Comparison of ENCODE assay signal across 1 cellular context in the genomic region with DNA sequence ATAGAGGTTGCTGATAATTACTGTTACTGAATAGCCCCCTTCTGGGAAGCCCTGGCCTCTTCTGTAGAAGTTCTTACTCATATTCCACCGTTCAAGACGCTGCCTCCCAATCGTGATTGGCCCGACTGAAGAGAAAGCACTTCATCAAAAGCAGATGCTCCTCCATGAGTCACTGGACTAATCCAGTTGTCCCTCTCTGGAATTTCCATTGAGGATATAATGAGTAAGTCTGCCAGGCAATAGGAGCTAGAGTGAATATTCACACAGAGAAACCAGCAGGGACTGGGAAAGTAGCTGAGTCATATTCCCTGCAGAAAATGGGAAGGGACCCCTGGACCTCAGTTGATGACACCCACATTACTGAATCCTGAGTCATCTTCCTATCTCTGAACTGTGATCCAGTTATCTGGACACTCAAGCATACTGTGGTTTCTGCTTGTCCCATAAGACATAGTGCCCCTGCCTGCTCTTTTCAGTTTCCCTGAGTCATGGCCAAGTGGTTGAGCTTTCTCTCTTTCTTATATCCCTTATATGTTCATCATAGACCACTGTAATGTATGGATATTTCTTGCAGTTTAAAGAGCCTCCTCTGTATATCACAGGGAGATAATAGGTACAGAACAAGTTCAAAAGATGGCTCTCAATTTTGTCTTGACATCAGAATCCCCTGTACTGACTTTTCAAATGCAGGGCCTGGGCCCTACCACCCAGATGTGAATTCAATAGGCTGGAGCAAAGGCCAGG.
TF ChIP-seq lines count a peak whose summit lies in the region.

No MANE protein-coding gene starts in this region.

TF ChIP-seq in SK-N-SH treated with all-trans-retinoic acid at 6 μM for 48 hours, 23 proteins besides CTCF, POLR2A, EP300 and RAD21 (continued from another document):
- TF ChIP-seq, protein P1, sequence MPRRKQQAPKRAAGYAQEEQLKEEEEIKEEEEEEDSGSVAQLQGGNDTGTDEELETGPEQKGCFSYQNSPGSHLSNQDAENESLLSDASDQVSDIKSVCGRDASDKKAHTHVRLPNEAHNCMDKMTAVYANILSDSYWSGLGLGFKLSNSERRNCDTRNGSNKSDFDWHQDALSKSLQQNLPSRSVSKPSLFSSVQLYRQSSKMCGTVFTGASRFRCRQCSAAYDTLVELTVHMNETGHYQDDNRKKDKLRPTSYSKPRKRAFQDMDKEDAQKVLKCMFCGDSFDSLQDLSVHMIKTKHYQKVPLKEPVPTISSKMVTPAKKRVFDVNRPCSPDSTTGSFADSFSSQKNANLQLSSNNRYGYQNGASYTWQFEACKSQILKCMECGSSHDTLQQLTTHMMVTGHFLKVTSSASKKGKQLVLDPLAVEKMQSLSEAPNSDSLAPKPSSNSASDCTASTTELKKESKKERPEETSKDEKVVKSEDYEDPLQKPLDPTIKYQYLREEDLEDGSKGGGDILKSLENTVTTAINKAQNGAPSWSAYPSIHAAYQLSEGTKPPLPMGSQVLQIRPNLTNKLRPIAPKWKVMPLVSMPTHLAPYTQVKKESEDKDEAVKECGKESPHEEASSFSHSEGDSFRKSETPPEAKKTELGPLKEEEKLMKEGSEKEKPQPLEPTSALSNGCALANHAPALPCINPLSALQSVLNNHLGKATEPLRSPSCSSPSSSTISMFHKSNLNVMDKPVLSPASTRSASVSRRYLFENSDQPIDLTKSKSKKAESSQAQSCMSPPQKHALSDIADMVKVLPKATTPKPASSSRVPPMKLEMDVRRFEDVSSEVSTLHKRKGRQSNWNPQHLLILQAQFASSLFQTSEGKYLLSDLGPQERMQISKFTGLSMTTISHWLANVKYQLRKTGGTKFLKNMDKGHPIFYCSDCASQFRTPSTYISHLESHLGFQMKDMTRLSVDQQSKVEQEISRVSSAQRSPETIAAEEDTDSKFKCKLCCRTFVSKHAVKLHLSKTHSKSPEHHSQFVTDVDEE (CRISPR knock-in tag; IDR thresholded peaks at IDR 0.05): 0 out of 2 replicates have a peak, but pooled peaks have one; percentile 22
- TF ChIP-seq ARNTL (CRISPR knock-in tag; IDR thresholded peaks at IDR 0.05; ENCODE audit: borderline replicate concordance, low read depth) (no peak), RARB (CRISPR knock-in tag; IDR thresholded peaks at IDR 0.05) (0 out of 2 replicates have a peak, but pooled peaks have one; percentile 41), ZNF565 (CRISPR knock-in tag; conservative IDR thresholded peaks at IDR 0.05; ENCODE audit: low read depth) (no peak), ISL1 (CRISPR knock-in tag; IDR thresholded peaks at IDR 0.05) (peak; percentile 92), SNAI2 (CRISPR knock-in tag; IDR thresholded peaks at IDR 0.05) (peak; percentile 61; the same call in 1 of the 2 replicates), POU6F1 (CRISPR knock-in tag; IDR thresholded peaks at IDR 0.05; ENCODE audit: borderline replicate concordance, low read depth) (no peak), PATZ1 (CRISPR knock-in tag; IDR thresholded peaks at IDR 0.05; ENCODE audit: borderline replicate concordance) (peak; percentile 77), CSRNP3 (CRISPR knock-in tag; IDR thresholded peaks at IDR 0.05) (no peak), TOX (CRISPR knock-in tag; IDR thresholded peaks at IDR 0.05; ENCODE audit: borderline replicate concordance) (peak; percentile 80)
